ENCODE assay signal across 8 cellular contexts in the genomic region with DNA sequence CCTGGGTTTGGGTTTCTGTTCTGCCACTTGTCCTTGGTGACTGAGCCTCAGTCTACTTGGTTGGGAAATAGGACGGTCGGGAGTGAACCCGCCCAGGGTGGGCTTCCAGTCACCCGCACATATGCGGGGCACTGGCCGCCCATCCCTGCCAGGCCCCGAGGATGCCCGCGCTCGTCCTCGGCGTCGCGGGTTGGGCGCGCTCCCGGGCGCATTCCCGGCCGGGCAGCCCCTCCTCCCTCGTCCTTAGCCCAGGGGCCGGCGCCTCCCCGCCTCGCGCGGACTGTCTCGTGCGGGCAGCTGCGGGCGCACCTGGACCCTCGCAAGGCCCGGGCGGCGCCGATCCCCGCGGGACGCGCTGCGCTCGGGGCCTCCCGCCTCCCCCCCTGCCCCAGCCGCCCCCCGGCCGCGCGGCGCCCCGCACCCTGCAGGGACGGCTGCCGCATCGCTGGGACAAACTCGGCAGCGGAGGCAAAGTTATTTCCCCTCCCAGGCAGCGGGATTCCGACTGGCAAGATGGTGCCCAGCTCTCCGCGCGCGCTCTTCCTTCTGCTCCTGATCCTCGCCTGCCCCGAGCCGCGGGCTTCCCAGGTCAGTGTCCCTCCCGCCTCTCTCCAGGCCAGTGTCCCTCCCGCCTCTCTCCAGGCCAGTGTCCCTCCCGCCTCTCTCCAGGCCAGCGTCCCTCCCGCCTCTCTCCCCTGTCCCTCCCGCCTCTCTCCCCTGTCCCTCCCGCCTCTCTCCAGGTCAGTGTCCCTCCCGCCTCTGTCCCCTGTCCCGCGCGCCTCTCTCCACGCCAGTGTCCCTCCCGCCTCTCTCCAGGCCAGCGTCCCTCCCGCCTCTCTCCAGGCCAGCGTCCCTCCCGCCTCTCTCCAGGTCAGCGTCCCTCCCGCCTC. TPM values are rescaled to one million over a fixed set of nuclear protein-coding genes. Genes with fewer than 3 reads are reported as not detected.
A peak's percentile ranks its signal among the peaks of the same experiment; 100 is the strongest.
DNase-seq lines count a peak whose midpoint lies in the region; ATAC-seq and TF ChIP-seq lines count a peak whose summit lies in the region.

A gene with protein sequence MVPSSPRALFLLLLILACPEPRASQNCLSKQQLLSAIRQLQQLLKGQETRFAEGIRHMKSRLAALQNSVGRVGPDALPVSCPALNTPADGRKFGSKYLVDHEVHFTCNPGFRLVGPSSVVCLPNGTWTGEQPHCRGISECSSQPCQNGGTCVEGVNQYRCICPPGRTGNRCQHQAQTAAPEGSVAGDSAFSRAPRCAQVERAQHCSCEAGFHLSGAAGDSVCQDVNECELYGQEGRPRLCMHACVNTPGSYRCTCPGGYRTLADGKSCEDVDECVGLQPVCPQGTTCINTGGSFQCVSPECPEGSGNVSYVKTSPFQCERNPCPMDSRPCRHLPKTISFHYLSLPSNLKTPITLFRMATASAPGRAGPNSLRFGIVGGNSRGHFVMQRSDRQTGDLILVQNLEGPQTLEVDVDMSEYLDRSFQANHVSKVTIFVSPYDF (plus strand): TSS at position 243 of the 890 bp plus-strand sequence. CDS start 271 bp downstream, at position 514.

- H3K27me3 ChIP-seq in parathyroid adenoma (ENCODE audit: control insufficient read depth, insufficient read depth, low read length) = no peaks in the 10 kb centered on the region

- peak within 1 kb of the TSS; percentile 68 for H3K4me2 ChIP-seq in parathyroid adenoma (ENCODE audit: low read length)

- ATAC-seq in activated T-cell treated with anti-CD3 and anti-CD28 coated beads, Interleukin-2, amount 50 U/mL, for 72 hours (replicated peaks in 1 of 2) = peak; percentile 42 to 52
- ATAC-seq in GM18873 (IDR thresholded peaks at IDR 0.05; ENCODE audit: low FRiP score, unreplicated experiment) (no peak), GM18861 (IDR thresholded peaks at IDR 0.05; ENCODE audit: unreplicated experiment) (no peak)

- no peaks in the 10 kb centered on the region for H3K79me2 ChIP-seq in parathyroid adenoma

- H3K4me1 Mint-ChIP-seq in activated T-cell treated with anti-CD3 and anti-CD28 coated beads, Interleukin-2, amount 50 U/mL, for 72 hours (ENCODE audit: low read depth) = no peaks in the 10 kb centered on the region
- peaks cover 7% of the 10 kb centered on the region for H3K4me1 Mint-ChIP-seq in T-helper 1 cell treated with Interleukin-12 subunit alpha and Interleukin-12 subunit beta and Interleukin-4 antibody, amounts not matched to agents 30 μg/mL and 1 μg/mL, for 36 hours (ENCODE audit: low read depth)

- H3K27ac Mint-ChIP-seq in activated T-cell treated with anti-CD3 and anti-CD28 coated beads, Interleukin-2, amount 50 U/mL, for 72 hours = no peak within 1 kb of the TSS
- no peak within 1 kb of the TSS for H3K27ac Mint-ChIP-seq in T-helper 1 cell treated with Interleukin-12 subunit alpha and Interleukin-12 subunit beta and Interleukin-4 antibody, amounts not matched to agents 30 μg/mL and 1 μg/mL, for 36 hours

- H3K4me1 ChIP-seq in parathyroid adenoma = peaks cover 7% of the 10 kb centered on the region

- no peaks in the 10 kb centered on the region for H3K36me3 Mint-ChIP-seq in activated T-cell treated with anti-CD3 and anti-CD28 coated beads, Interleukin-2, amount 50 U/mL, for 72 hours (ENCODE audit: insufficient read depth in 2 of 2)
- H3K36me3 Mint-ChIP-seq in T-helper 1 cell treated with Interleukin-12 subunit alpha and Interleukin-12 subunit beta and Interleukin-4 antibody, amounts not matched to agents 30 μg/mL and 1 μg/mL, for 36 hours (ENCODE audit: low read depth) = peaks cover under 1% of the 10 kb centered on the region

- TF ChIP-seq CTCF in fibroblast of pulmonary artery (IDR thresholded peaks at IDR 0.05; ENCODE audit: low read length, missing control alignments) (no peak), parathyroid adenoma (IDR thresholded peaks at IDR 0.05) (no peak)

- H3K9me3 Mint-ChIP-seq in activated T-cell treated with anti-CD3 and anti-CD28 coated beads, Interleukin-2, amount 50 U/mL, for 72 hours = no peaks in the 10 kb centered on the region
- peaks cover 1% of the 10 kb centered on the region for H3K9me3 Mint-ChIP-seq in T-helper 1 cell treated with Interleukin-12 subunit alpha and Interleukin-12 subunit beta and Interleukin-4 antibody, amounts not matched to agents 30 μg/mL and 1 μg/mL, for 36 hours

- H3K9ac ChIP-seq in parathyroid adenoma = no peak within 1 kb of the TSS

- peak within 1 kb of the TSS; percentile 57 for H3K4me3 ChIP-seq in fibroblast of pulmonary artery (replicated peaks; ENCODE audit: low read depth, low read length)
- H3K4me3 ChIP-seq in parathyroid adenoma (ENCODE audit: low read depth, low read length) = peak within 1 kb of the TSS; percentile 49

- no peak for DNase-seq in activated T-cell treated with anti-CD3 and anti-CD28 coated beads, Interleukin-2, amount 50 U/mL, for 72 hours
- DNase-seq in activated T-cell treated with anti-CD3 and anti-CD28 coated beads for 4 hours (no peak), fibroblast of pulmonary artery (ENCODE audit: low read depth) (no peak), erythroblast (lab: John Stamatoyannopoulos, UW) (no peak)

- no peaks in the 10 kb centered on the region for H3K9me3 ChIP-seq in parathyroid adenoma (ENCODE audit: control insufficient read depth, low read length)

- H3K27ac ChIP-seq in parathyroid adenoma = peak within 1 kb of the TSS; percentile 61

- no peaks in the 10 kb centered on the region for H3K36me3 ChIP-seq in parathyroid adenoma (ENCODE audit: control insufficient read depth, insufficient read depth, low read length)

- H3K27me3 Mint-ChIP-seq in activated T-cell treated with anti-CD3 and anti-CD28 coated beads, Interleukin-2, amount 50 U/mL, for 72 hours (ENCODE audit: low read depth) = peaks cover 23% of the 10 kb centered on the region
- peaks cover 34% of the 10 kb centered on the region for H3K27me3 Mint-ChIP-seq in T-helper 1 cell treated with Interleukin-12 subunit alpha and Interleukin-12 subunit beta and Interleukin-4 antibody, amounts not matched to agents 30 μg/mL and 1 μg/mL, for 36 hours (ENCODE audit: low read depth)

- H3K4me3 Mint-ChIP-seq in activated T-cell treated with anti-CD3 and anti-CD28 coated beads, Interleukin-2, amount 50 U/mL, for 72 hours = peak within 1 kb of the TSS; percentile 64 to 72
- peak within 1 kb of the TSS; percentile 51 for H3K4me3 Mint-ChIP-seq in T-helper 1 cell treated with Interleukin-12 subunit alpha and Interleukin-12 subunit beta and Interleukin-4 antibody, amounts not matched to agents 30 μg/mL and 1 μg/mL, for 36 hours

- no peak for TF ChIP-seq POLR2A in erythroblast (IDR thresholded peaks at IDR 0.05; ENCODE audit: low read length)

- peak within 1 kb of the TSS; percentile 79 for H2AFZ ChIP-seq in parathyroid adenoma

RNA-seq across cellular contexts. Expression of the gene that starts here (rescaled TPM):
- total RNA-seq in activated T-cell treated with anti-CD3 and anti-CD28 coated beads, Interleukin-2, amount 50 U/mL, for 72 hours = 10 to 100 TPM; 22.3 to 30.6 TPM

Comparison
In these comparisons a context has a peak if more than half of its experiments do, and no peak if none do; other contexts are left out.
1. ATAC-seq: peak in activated T-cell treated with anti-CD3 and anti-CD28 coated beads, Interleukin-2, amount 50 U/mL, for 72 hours (2 of 2); none in GM18873 (single experiment) and GM18861 (single experiment).